1 cellular context compared by ENCODE assay signal in genomic region chr6:108559884-108560462, GRCh38.
TF ChIP-seq lines count a peak whose summit lies in the region.

No MANE protein-coding gene starts in this region.

TF ChIP-seq in HEK293, 187 proteins besides CTCF, POLR2A, EP300 and RAD21 (continued from another document and continues in another):
- TF ChIP-seq ZBTB49 (tag by site-specific recombination; IDR thresholded peaks at IDR 0.05; ENCODE audit: low read depth) (no peak), ZNF561 (tag by site-specific recombination; IDR thresholded peaks at IDR 0.05; ENCODE audit: borderline replicate concordance) (peak; percentile 90), ZNF354C (tag by site-specific recombination; IDR thresholded peaks at IDR 0.05; ENCODE audit: borderline replicate concordance, low read depth) (no peak), ZNF555 (tag by site-specific recombination; conservative IDR thresholded peaks at IDR 0.05) (no peak), ZNF157 (tag by site-specific recombination; IDR thresholded peaks at IDR 0.05) (no peak), HOXC10 (CRISPR knock-in tag; IDR thresholded peaks at IDR 0.05) (peak; percentile 99), ZNF626 (tag by site-specific recombination; IDR thresholded peaks at IDR 0.05) (no peak), ZNF580 (tag by site-specific recombination; IDR thresholded peaks at IDR 0.05) (no peak; the same call in 1 of the 2 replicates), ZNF692 (tag by site-specific recombination; IDR thresholded peaks at IDR 0.05) (peak; percentile 84; the same call in 1 of the 2 replicates), ZFP37 (tag by site-specific recombination; IDR thresholded peaks at IDR 0.05) (peak; percentile 80), ZNF514 (tag by site-specific recombination; IDR thresholded peaks at IDR 0.05) (no peak), EGR2 (tag by site-specific recombination; IDR thresholded peaks at IDR 0.05; ENCODE audit: low read depth) (peak; percentile 84), ZNF280C (tag by site-specific recombination; IDR thresholded peaks at IDR 0.05) (no peak), ZNF510 (tag by site-specific recombination; IDR thresholded peaks at IDR 0.05; ENCODE audit: insufficient replicate concordance) (no peak), ZEB2 (tag by site-specific recombination; IDR thresholded peaks at IDR 0.05) (peak; percentile 97), ZNF701 (tag by site-specific recombination; IDR thresholded peaks at IDR 0.05) (no peak), YY2 (tag by site-specific recombination; IDR thresholded peaks at IDR 0.05) (0 out of 2 replicates have a peak, but pooled peaks have one; percentile 2), ZNF394 (tag by site-specific recombination; IDR thresholded peaks at IDR 0.05; ENCODE audit: borderline replicate concordance) (no peak), ZNF837 (tag by site-specific recombination; IDR thresholded peaks at IDR 0.05) (no peak), KLF10 (tag by site-specific recombination; IDR thresholded peaks at IDR 0.05) (peak; percentile 74; the same call in 1 of the 2 replicates), ZBTB44 (tag by site-specific recombination; IDR thresholded peaks at IDR 0.05) (peak; percentile 32), SP7 (tag by site-specific recombination; IDR thresholded peaks at IDR 0.05) (peak; percentile 86), INSM2 (tag by site-specific recombination; IDR thresholded peaks at IDR 0.05) (peak; percentile 49; the same call in 1 of the 2 replicates), ZNF324 (tag by site-specific recombination; IDR thresholded peaks at IDR 0.05) (0 out of 2 replicates have a peak, but pooled peaks have one; percentile 48), ZIC2 (tag by site-specific recombination; IDR thresholded peaks at IDR 0.05) (no peak; the same call in 1 of the 2 replicates), ZNF184 (tag by site-specific recombination; IDR thresholded peaks at IDR 0.05) (0 out of 2 replicates have a peak, but pooled peaks have one; percentile 40), ZNF677 (tag by site-specific recombination; IDR thresholded peaks at IDR 0.05) (no peak), ZNF747 (tag by site-specific recombination; IDR thresholded peaks at IDR 0.05) (no peak), ZBTB8A (tag by site-specific recombination; IDR thresholded peaks at IDR 0.05) (peak; percentile 96), ZSCAN4 (tag by site-specific recombination; IDR thresholded peaks at IDR 0.05) (no peak; the same call in 1 of the 2 replicates), ZNF658 (tag by site-specific recombination; IDR thresholded peaks at IDR 0.05) (no peak), ZNF639 (tag by site-specific recombination; IDR thresholded peaks at IDR 0.05) (peak; percentile 76; the same call in 1 of the 2 replicates), ZNF501 (tag by site-specific recombination; IDR thresholded peaks at IDR 0.05) (peak; percentile 80), ZNF548 (tag by site-specific recombination; IDR thresholded peaks at IDR 0.05) (no peak), ZNF645 (tag by site-specific recombination; IDR thresholded peaks at IDR 0.05) (no peak), ZNF48 (tag by site-specific recombination; IDR thresholded peaks at IDR 0.05) (no peak), FEZF1 (tag by site-specific recombination; IDR thresholded peaks at IDR 0.05) (peak; percentile 83), ZNF223 (tag by site-specific recombination; IDR thresholded peaks at IDR 0.05) (no peak), ZNF513 (tag by site-specific recombination; IDR thresholded peaks at IDR 0.05) (no peak; the same call in 1 of the 2 replicates), ZNF280D (tag by site-specific recombination; IDR thresholded peaks at IDR 0.05) (no peak), ZNF19 (tag by site-specific recombination; IDR thresholded peaks at IDR 0.05; ENCODE audit: low read depth) (no peak), ZNF558 (tag by site-specific recombination; IDR thresholded peaks at IDR 0.05) (no peak)
